ENCODE assay signal across 21 cellular contexts in genomic region chr5:172140866-172141265, GRCh38. TPM values are rescaled to one million over a fixed set of nuclear protein-coding genes. Genes with fewer than 3 reads are reported as not detected.
DNase-seq lines count a peak whose midpoint lies in the region; ATAC-seq, FAIRE-seq and TF ChIP-seq lines count a peak whose summit lies in the region.
"Had no signal": no experiment of that assay in that cellular context is flagged by ENCODE, and none has a peak within 500 bp of the region (broad histone marks: within the 10 kb centered on the region; RNA-seq: fewer than 3 reads in every experiment).

No MANE protein-coding gene starts in this region.

- H3K79me1 ChIP-seq in H1 (ENCODE audit: low read depth, low read length): no peaks in the 10 kb centered on the region

- H4K20me1 ChIP-seq in H1 (replicated peaks in 1 of 2; ENCODE audit: control insufficient read depth in 1 of 2, insufficient read depth in 2 of 2, low read length in 2 of 2) (peaks cover 2 to 3% of the 10 kb centered on the region in 2 experiments), osteoblast (ENCODE audit: insufficient read depth, low read length) (peaks cover 37% of the 10 kb centered on the region)

- H3K4me1 ChIP-seq in H1 (replicated peaks in 1 of 4; ENCODE audit: control insufficient read depth in 3 of 4, insufficient read depth in 4 of 4, low read length in 3 of 4) (peaks cover 0 to 8% (median 4%) of the 10 kb centered on the region in 4 experiments; a peak in 5 of 7 replicates), osteoblast (ENCODE audit: insufficient read depth, low read length) (peaks cover 10% of the 10 kb centered on the region)

- no peaks in the 10 kb centered on the region for H3K36me3 ChIP-seq in MG63
- H3K36me3 ChIP-seq in H1 (ENCODE audit: control insufficient read depth in 2 of 4, insufficient read depth in 4 of 4, low read length in 3 of 4): no peaks in the 10 kb centered on the region
- no peaks in the 10 kb centered on the region for H3K36me3 ChIP-seq in osteoblast (ENCODE audit: insufficient read depth, low read length)

- H3K14ac ChIP-seq in H1 (ENCODE audit: insufficient read length): no peak overlapping the region

- TF ChIP-seq RAD21 in H1 (IDR thresholded peaks at IDR 0.05 in 1 of 2, conservative IDR thresholded peaks at IDR 0.05 in 1 of 2; ENCODE audit: low read depth in 2 of 2, low read length in 2 of 2): no peak

- H3K27ac ChIP-seq in H1 (ENCODE audit: low read depth, low read length) (no peak overlapping the region), osteoblast (ENCODE audit: low read depth, low read length) (no peak overlapping the region)

- H3K4ac ChIP-seq in H1 (replicated peaks; ENCODE audit: insufficient read length, low read depth, low read length): no peak overlapping the region

- H3K27ac Mint-ChIP-seq in activated CD4-positive, alpha-beta T cell treated with anti-CD3 and anti-CD28 coated beads for 36 hours: peak overlapping the region; percentile 66
- H3K27ac Mint-ChIP-seq: mesothelial cell of epicardium had no signal

- peak overlapping the region; percentile 4 for H3K56ac ChIP-seq in H1 (replicated peaks; ENCODE audit: insufficient read length, low read depth, low read length)

- peaks cover 20% of the 10 kb centered on the region for H3K36me3 Mint-ChIP-seq in activated CD4-positive, alpha-beta T cell treated with anti-CD3 and anti-CD28 coated beads for 36 hours (ENCODE audit: low read depth)

- CTCF ChIA-PET in activated CD4-positive, alpha-beta T cell treated with anti-CD3 and anti-CD28 coated beads for 36 hours (lab: Charles Lee): interaction anchor here (0.5 to 1.5 kb wide), 4 partner anchors 11 to 151 kb away, joined by 3 to 4 read pairs (median 3); no protein-coding TSS in a partner anchor
- CTCF ChIA-PET in H1 (lab: Charles Lee; ENCODE audit: partially characterized antibody) (interaction anchor here (0.7 to 0.8 kb wide), 2 partner anchors 12 to 204 kb away, joined by 4 read pairs; no protein-coding TSS in a partner anchor), HEK293T (lab: Yijun Ruan, JAX) (interaction anchor here (0.6 kb wide), 1 partner anchor 18 kb away, joined by 3 read pairs; no protein-coding TSS in a partner anchor)

- H4K5ac ChIP-seq in H1 (ENCODE audit: insufficient read length, low read depth, low read length): no peak overlapping the region

- intact Hi-C loops in activated CD4-positive, alpha-beta T cell treated with anti-CD3 and anti-CD28 coated beads for 36 hours (cut with DNase I, micrococcal nuclease): no loop called here

- H4K91ac ChIP-seq in H1 (replicated peaks; ENCODE audit: insufficient read length, low read length): no peak overlapping the region

- H2BK15ac ChIP-seq in H1 (ENCODE audit: low read length): no peak overlapping the region

- H3K27me3 Mint-ChIP-seq in activated CD4-positive, alpha-beta T cell treated with anti-CD3 and anti-CD28 coated beads for 36 hours: no peaks in the 10 kb centered on the region

- H3K4me3 ChIP-seq in MG63 (no peak overlapping the region), H1 (ENCODE audit: extremely low read depth in 1 of 4, insufficient read depth in 2 of 4, low read depth in 3 of 4, low read length in 4 of 4) (no peak overlapping the region), osteoblast (ENCODE audit: insufficient read depth, low read length) (no peak overlapping the region)

- no peak overlapping the region for H3K4me3 Mint-ChIP-seq in activated CD4-positive, alpha-beta T cell treated with anti-CD3 and anti-CD28 coated beads for 36 hours
- H3K4me3 Mint-ChIP-seq: mesothelial cell of epicardium had no signal

- H3K9me3 ChIP-seq in MG63: peaks cover 2% of the 10 kb centered on the region; the same call in 1 of the 2 replicates
- no peaks in the 10 kb centered on the region; a peak in 1 of 4 replicates for H3K9me3 ChIP-seq in H1 (ENCODE audit: insufficient read depth in 2 of 2, low read depth in 1 of 2, low read length in 1 of 2)
- no peaks in the 10 kb centered on the region for H3K9me3 ChIP-seq in osteoblast (ENCODE audit: low read depth, low read length)

- H2AFZ ChIP-seq in H1 (ENCODE audit: low read length): no peak overlapping the region
- no peak overlapping the region for H2AFZ ChIP-seq in osteoblast (ENCODE audit: low read length)

- H3K79me2 ChIP-seq in H1 (ENCODE audit: control insufficient read depth in 1 of 2, insufficient read depth in 2 of 2, low read length in 2 of 2) (no peaks in the 10 kb centered on the region), osteoblast (ENCODE audit: insufficient read depth, low read length) (peaks cover 73% of the 10 kb centered on the region)

- no peak overlapping the region for H2BK12ac ChIP-seq in H1 (ENCODE audit: low read depth, low read length)

- no peak overlapping the region for H2BK120ac ChIP-seq in H1 (replicated peaks; ENCODE audit: low read depth, low read length)

- no peak overlapping the region for H3K4me2 ChIP-seq in H1 (ENCODE audit: insufficient read depth in 1 of 2, low read depth in 2 of 2, low read length in 2 of 2)
- H3K4me2 ChIP-seq in osteoblast (ENCODE audit: insufficient read depth, low read length): no peak overlapping the region

- 95% methylated on average over 6 of the region's 6 CpGs; no CpG with 5 or more reads in 1 of the 2 experiments for WGBS in H1 (ENCODE audit: extremely low coverage in 1 of 2, insufficient coverage in 1 of 2, insufficient read length in 1 of 2, insufficient replicate concordance in 2 of 2, low coverage in 1 of 2, low lambda C conversion rate in 2 of 2, missing lambda C conversion rate in 1 of 2), 2 experiments

- no peak for FAIRE-seq in H1 (lab: Jason Lieb, UNC)
- FAIRE-seq: GM18507, small intestine, TTC549, urothelium cell line had no signal

- DNase-seq in activated CD4-positive, alpha-beta T cell treated with anti-CD3 and anti-CD28 coated beads for 36 hours: no peak
- DNase-seq in activated CD4-positive, alpha-beta T cell treated with anti-CD3 and anti-CD28 coated beads, Interleukin-2, amount 50 U/mL, for 1 hour: no peak
- DNase-seq in MG63 (peak; percentile 44), H1 (ENCODE audit: low read depth in 1 of 2, low spot score in 2 of 2) (no peak), osteoblast (ENCODE audit: insufficient read length, low spot score, missing footprints) (peak; percentile 73), NK-92 (lab: John Stamatoyannopoulos, UW; ENCODE audit: unreplicated experiment) (no peak), HEK293T (ENCODE audit: extremely low spot score) (no peak)
- DNase-seq: activated T-cell treated with anti-CD3 and anti-CD28 coated beads for 4 hours; head of caudate nucleus; OCI-M1; small intestine; stimulated activated CD4-positive, alpha-beta T cell treated with anti-CD3 and anti-CD28 coated beads, Interleukin-2, amount 100 ng/mL, for 48 hours had no signal

- H3K9me3 Mint-ChIP-seq in activated CD4-positive, alpha-beta T cell treated with anti-CD3 and anti-CD28 coated beads for 36 hours (ENCODE audit: low read depth): peaks cover 4% of the 10 kb centered on the region

- H3K18ac ChIP-seq in H1 (ENCODE audit: extremely low read depth, low read length): no peak overlapping the region

- POLR2A ChIA-PET in activated CD4-positive, alpha-beta T cell treated with anti-CD3 and anti-CD28 coated beads for 36 hours (lab: Charles Lee): no interaction called here
- POLR2A ChIA-PET in H1 (lab: Charles Lee; ENCODE audit: partially characterized antibody): interaction anchor here (0.7 kb wide), 1 partner anchor 605 kb away, joined by 4 read pairs; no protein-coding TSS in a partner anchor
- POLR2A ChIA-PET in HEK293T (lab: Yijun Ruan, JAX): no interaction called here

- TF ChIP-seq POLR2A in H1 (IDR thresholded peaks at IDR 0.05; ENCODE audit: control extremely low read depth in 1 of 2, low read depth in 2 of 2, low read length in 2 of 2): no peak

- no peak overlapping the region for H4K8ac ChIP-seq in H1 (ENCODE audit: extremely low read depth, insufficient read depth, low read length)

- H2BK5ac ChIP-seq in H1 (ENCODE audit: low read depth, low read length): no peak overlapping the region

- TF ChIP-seq EP300 in H1 (IDR thresholded peaks at IDR 0.05; ENCODE audit: borderline replicate concordance in 1 of 2, low read depth in 2 of 2, low read length in 2 of 2): no peak

- TF ChIP-seq CTCF in H1 (IDR thresholded peaks at IDR 0.05; ENCODE audit: control extremely low read depth in 1 of 3, insufficient read depth in 1 of 3, low read depth in 1 of 3, low read length in 3 of 3): no peak
- no peak for TF ChIP-seq CTCF in osteoblast (IDR thresholded peaks at IDR 0.05; ENCODE audit: extremely low read depth, low read depth, low read length)

- peaks cover 70% of the 10 kb centered on the region for H3K4me1 Mint-ChIP-seq in activated CD4-positive, alpha-beta T cell treated with anti-CD3 and anti-CD28 coated beads for 36 hours

- ATAC-seq in activated CD4-positive, alpha-beta T cell treated with anti-CD3 and anti-CD28 coated beads for 36 hours: no peak
- ATAC-seq in HG03521 (IDR thresholded peaks at IDR 0.05; ENCODE audit: unreplicated experiment): no peak
- ATAC-seq: left lobe of liver had no signal

- H3K23ac ChIP-seq in H1 (ENCODE audit: insufficient read length): no peak overlapping the region

- H3K27me3 ChIP-seq in MG63 (no peaks in the 10 kb centered on the region), H1 (replicated peaks in 1 of 4; ENCODE audit: control insufficient read depth in 3 of 4, extremely low read depth in 1 of 4, insufficient read depth in 3 of 4, low read length in 3 of 4) (no peaks in the 10 kb centered on the region), osteoblast (ENCODE audit: insufficient read depth, low read length) (no peaks in the 10 kb centered on the region)

- H2BK20ac ChIP-seq in H1 (ENCODE audit: low read length): no peak overlapping the region

- H3K23me2 ChIP-seq in H1 (ENCODE audit: low read depth, low read length): no peaks in the 10 kb centered on the region

- no peak overlapping the region for H3K9ac ChIP-seq in H1 (replicated peaks in 1 of 4; ENCODE audit: extremely low read depth in 1 of 4, low read depth in 3 of 4, low read length in 3 of 4)

- no peak overlapping the region for H2AK5ac ChIP-seq in H1 (ENCODE audit: low read depth, low read length)

RNA-seq across cellular contexts. Expression of gene STK10, which starts 47.2 kb away (rescaled TPM):
- 100 to 1,000 TPM in 1 of 2 experiments, 10 to 100 TPM in 1; 83.1 to 144 TPM for total RNA-seq in activated CD4-positive, alpha-beta T cell treated with anti-CD3 and anti-CD28 coated beads for 36 hours
- 8.0 and 8.4 TPM in 2 replicates for total RNA-seq in MG63 (2014; rRNA removed; shearing (Covaris generic); ENCODE audit: low replicate concordance)
- 20.8 and 21.4 TPM in 2 replicates for total RNA-seq in H1 (2021; fragmentation: NEBNext Ultra II Directional; extraction: Animal tissue kit (Norgen Biotek cat#: 25700))
- 10.5 and 11.2 TPM in 2 replicates for polyA plus RNA-seq in H1 (2011; rRNA removed)
- 9.1 TPM for polyA plus RNA-seq in H1 (2011; cell fraction: cytosol; rRNA removed)
- 23.7 TPM for polyA plus RNA-seq in H1 (2011; cell fraction: nucleus; rRNA removed)
- 13.1 to 18.3 TPM (median 14.2 TPM) in 4 replicates for polyA plus RNA-seq in H1 (2012, experiment 1 of 2)
- polyA plus RNA-seq in H1 (2012, experiment 2 of 2): 10.4 TPM
- polyA plus RNA-seq in H1 (2013, experiment 1 of 2): 10.8 TPM
- 9.6 TPM for polyA plus RNA-seq in H1 (2013, experiment 2 of 2)
- polyA minus RNA-seq in H1 (2011; rRNA and poly(A)+ RNA removed): 10.5 and 10.7 TPM in 2 replicates
- 16.5 TPM for polyA minus RNA-seq in H1 (2011; cell fraction: cytosol; rRNA and poly(A)+ RNA removed)
- 21.9 TPM for polyA minus RNA-seq in H1 (2011; cell fraction: nucleus; rRNA and poly(A)+ RNA removed)
- 27.1 and 32.7 TPM in 2 replicates for total RNA-seq in osteoblast

RNA-seq across cellular contexts. Expression of gene EFCAB9, which starts 53.1 kb away (rescaled TPM):
- not detected for total RNA-seq in activated CD4-positive, alpha-beta T cell treated with anti-CD3 and anti-CD28 coated beads for 36 hours
- total RNA-seq in MG63 (2014; rRNA removed; shearing (Covaris generic); ENCODE audit: low replicate concordance): not detected in 2 replicates
- total RNA-seq in H1 (2021; fragmentation: NEBNext Ultra II Directional; extraction: Animal tissue kit (Norgen Biotek cat#: 25700)): not detected in 2 replicates
- not detected in 2 replicates for polyA plus RNA-seq in H1 (2011; rRNA removed)
- polyA plus RNA-seq in H1 (2011; cell fraction: cytosol; rRNA removed): not detected
- not detected for polyA plus RNA-seq in H1 (2011; cell fraction: nucleus; rRNA removed)
- not detected in 4 replicates for polyA plus RNA-seq in H1 (2012, experiment 1 of 2)
- not detected for polyA plus RNA-seq in H1 (2012, experiment 2 of 2)
- not detected for polyA plus RNA-seq in H1 (2013, experiment 1 of 2)
- not detected for polyA plus RNA-seq in H1 (2013, experiment 2 of 2)
- polyA minus RNA-seq in H1 (2011; rRNA and poly(A)+ RNA removed): not detected in 2 replicates
- polyA minus RNA-seq in H1 (2011; cell fraction: cytosol; rRNA and poly(A)+ RNA removed): not detected
- not detected for polyA minus RNA-seq in H1 (2011; cell fraction: nucleus; rRNA and poly(A)+ RNA removed)
- not detected in 2 replicates for total RNA-seq in osteoblast
- total RNA-seq: A172; activated naive CD4-positive, alpha-beta T cell treated with anti-CD3 and anti-CD28 coated beads, Interleukin-2, amount 50 U/mL, for 72 hours; left lobe of liver; MCF 10A; mesothelial cell of epicardium had no signal
- polyA plus RNA-seq: small intestine had no signal

Comparison
In these comparisons a context has a peak if more than half of its experiments do, and no peak if none do; other contexts are left out.
1. DNase-seq: peak in MG63 (single experiment) and osteoblast (single experiment); none in activated CD4-positive, alpha-beta T cell treated with anti-CD3 and anti-CD28 coated beads for 36 hours (single experiment), activated CD4-positive, alpha-beta T cell treated with anti-CD3 and anti-CD28 coated beads, Interleukin-2, amount 50 U/mL, for 1 hour (single experiment), H1 (0 of 2), NK-92 (single experiment) and HEK293T (single experiment).